18 cellular contexts compared by ENCODE assay signal in genomic region chr6:158344534-158344933, GRCh38. TPM values are rescaled to one million over a fixed set of nuclear protein-coding genes. Genes with fewer than 3 reads are reported as not detected.
A peak's percentile ranks its signal among the peaks of the same experiment; 100 is the strongest.
DNase-seq lines count a peak whose midpoint lies in the region; ATAC-seq and TF ChIP-seq lines count a peak whose summit lies in the region.
"Had no signal": no experiment of that assay in that cellular context is flagged by ENCODE, and none has a peak within 500 bp of the region (broad histone marks: within the 10 kb centered on the region; RNA-seq: fewer than 3 reads in every experiment).

No MANE protein-coding gene starts in this region.

- H3K27me3 ChIP-seq in Caco-2 (replicated peaks; ENCODE audit: control insufficient read depth, insufficient read depth, low read length), result no peaks in the 10 kb centered on the region
- H3K27me3 ChIP-seq: hepatocyte, spleen, tibial artery had no signal

- H3K4me3 Mint-ChIP-seq in Caco-2 (ENCODE audit: unreplicated experiment), result peak overlapping the region; percentile 42

- ATAC-seq in GM18858 (IDR thresholded peaks at IDR 0.05; ENCODE audit: unreplicated experiment) (peak; percentile 84), HG02588 (IDR thresholded peaks at IDR 0.05; ENCODE audit: unreplicated experiment) (peak; percentile 60), HG03442 (IDR thresholded peaks at IDR 0.05; ENCODE audit: unreplicated experiment) (peak; percentile 77)
- ATAC-seq: esophagus mucosa, HCT116, left cardiac atrium, PC-3, SK-N-SH treated with all-trans-retinoic acid at 6 μM for 48 hours had no signal

- peaks cover 39% of the 10 kb centered on the region for H3K4me1 Mint-ChIP-seq in Caco-2 (ENCODE audit: low read depth, unreplicated experiment)

- CTCF ChIA-PET in Caco-2 (lab: Charles Lee), result no interaction called here

- H3K36me3 ChIP-seq in Caco-2 (ENCODE audit: control insufficient read depth, insufficient read depth, low read length), result peaks cover 2% of the 10 kb centered on the region; the same call in 1 of the 2 replicates
- H3K36me3 ChIP-seq: tibial artery had no signal

- H3K27ac Mint-ChIP-seq in Caco-2 (ENCODE audit: unreplicated experiment), result peak overlapping the region; percentile 90

- POLR2A ChIA-PET in Caco-2 (lab: Charles Lee), result no interaction called here

- H3K36me3 Mint-ChIP-seq in Caco-2 (ENCODE audit: insufficient read depth, unreplicated experiment), result peaks cover 61% of the 10 kb centered on the region

- H3K4me1 ChIP-seq in Caco-2, result peaks cover 25% of the 10 kb centered on the region
- H3K4me1 ChIP-seq: spleen had no signal

- peaks cover 33% of the 10 kb centered on the region for H3K9me3 Mint-ChIP-seq in Caco-2 (ENCODE audit: unreplicated experiment)

- BruUV-seq in Caco-2 (replicated peaks; lab: Mats Ljungman, UMichigan), result TSS peak; percentile 26

- peaks cover 32% of the 10 kb centered on the region for H3K9me3 ChIP-seq in Caco-2
- H3K9me3 ChIP-seq: tibial artery had no signal

- DNase-seq in Caco-2 (no peak), DMS53 (lab: John Stamatoyannopoulos, UW) (no peak), NCI-H774 (lab: John Stamatoyannopoulos, UW) (no peak), AG08395 (ENCODE audit: low spot score) (no peak), HPDE6-E6E7 (ENCODE audit: extremely low spot score) (no peak)
- DNase-seq: activated T-cell treated with anti-CD3 and anti-CD28 coated beads for 4 hours, left cardiac atrium, NCI-H1436 treated with DMSO at 0.1 percent for 48 hours, PC-3, spleen, tibial artery had no signal

- H3K4me3 ChIP-seq in Caco-2 (ENCODE audit: low read depth, low read length), result no peak overlapping the region
- H3K4me3 ChIP-seq: hepatocyte, spleen, tibial artery had no signal

- intact Hi-C loops in Caco-2 (cut with micrococcal nuclease; ENCODE audit: unreplicated experiment), result no loop called here

- no peak for TF ChIP-seq CTCF in Caco-2 (IDR thresholded peaks at IDR 0.05; ENCODE audit: insufficient read depth in 1 of 2, low read depth in 1 of 2, low read length in 1 of 2, severe bottlenecking in 1 of 2, unreplicated experiment in 1 of 2)

- H3K27me3 Mint-ChIP-seq in Caco-2 (ENCODE audit: insufficient read depth, unreplicated experiment), result no peaks in the 10 kb centered on the region

RNA-seq across cellular contexts. Expression of gene TULP4, which starts 32.3 kb away (rescaled TPM):
- 126 and 128 TPM in 2 replicates for total RNA-seq in Caco-2 (2022)
